Comparison of ENCODE assay signal across 8 cellular contexts in genomic region chr3:192130534-192131132, GRCh38.
DNase-seq lines count a peak whose midpoint lies in the region; ATAC-seq and TF ChIP-seq lines count a peak whose summit lies in the region.

No MANE protein-coding gene starts in this region.

- no peaks in the 10 kb centered on the region for H3K9me3 ChIP-seq in SK-N-MC (ENCODE audit: low read depth, low read length)
- no peaks in the 10 kb centered on the region for H3K9me3 ChIP-seq in fibroblast of lung (ENCODE audit: control insufficient read depth, insufficient read depth, low read depth, low read length)

- H3K4me2 ChIP-seq in fibroblast of lung (ENCODE audit: extremely low read depth, insufficient read depth, low read length) = no peak overlapping the region

- H3K4me1 ChIP-seq in fibroblast of lung (ENCODE audit: control insufficient read depth, extremely low read depth, insufficient read depth, low read length) = no peaks in the 10 kb centered on the region

- no peaks in the 10 kb centered on the region for H4K20me1 ChIP-seq in fibroblast of lung (ENCODE audit: control insufficient read depth, extremely low read depth, insufficient read depth, low read length)

- TF ChIP-seq CTCF in fibroblast of lung (conservative IDR thresholded peaks at IDR 0.05 in 1 of 2, IDR thresholded peaks at IDR 0.05 in 1 of 2; ENCODE audit: low read depth in 1 of 2, low read length in 2 of 2) = peak; percentile 30 to 78

- H3K4me3 ChIP-seq in SK-N-MC = no peak overlapping the region
- H3K4me3 ChIP-seq in fibroblast of lung (replicated peaks in 1 of 4; ENCODE audit: control extremely low read depth in 1 of 4, insufficient read depth in 1 of 4, low read depth in 3 of 4, low read length in 4 of 4) = no peak overlapping the region

- no peak overlapping the region for H2AFZ ChIP-seq in fibroblast of lung (ENCODE audit: low read length)

- no peaks in the 10 kb centered on the region for H3K27me3 ChIP-seq in fibroblast of lung (ENCODE audit: control insufficient read depth, insufficient read depth, low read length)

- H3K79me2 ChIP-seq in fibroblast of lung (ENCODE audit: control insufficient read depth, insufficient read depth, low read length) = no peaks in the 10 kb centered on the region

- H3K27ac ChIP-seq in SK-N-MC (no peak overlapping the region), fibroblast of lung (ENCODE audit: insufficient read depth, low read length) (no peak overlapping the region)

- no peaks in the 10 kb centered on the region for H3K36me3 ChIP-seq in SK-N-MC (ENCODE audit: insufficient read depth, low read length)
- H3K36me3 ChIP-seq in fibroblast of lung (ENCODE audit: control insufficient read depth, insufficient read depth, low read length) = no peaks in the 10 kb centered on the region

- ATAC-seq in Right ventricle myocardium superior (ENCODE audit: poor library complexity) (peak; percentile 82), Right ventricle myocardium inferior (no peak), GM21737 (IDR thresholded peaks at IDR 0.05; ENCODE audit: unreplicated experiment) (peak; percentile 60)

- H3K9ac ChIP-seq in SK-N-MC (ENCODE audit: insufficient read length) (no peak overlapping the region), fibroblast of lung (ENCODE audit: insufficient read depth, low read length) (no peak overlapping the region)

- intact Hi-C loops in Right ventricle myocardium superior (cut with DNase I) (loop anchor here (5.0 kb wide), 1 partner anchor 312 kb away; no protein-coding TSS in a partner anchor), Right ventricle myocardium inferior (cut with DNase I) (loop anchor here (5.0 kb wide), 1 partner anchor 312 kb away; no protein-coding TSS in a partner anchor)

- DNase-seq in Right ventricle myocardium superior (no peak), Right ventricle myocardium inferior (ENCODE audit: missing footprints) (no peak), HuH-7 (ENCODE audit: low spot score) (peak; percentile 47), SK-N-MC (ENCODE audit: low read depth, low spot score) (peak; percentile 45), fibroblast of lung (ENCODE audit: low read depth in 2 of 2) (peak; percentile 47 to 52), non-pigmented ciliary epithelial cell (ENCODE audit: low read depth) (peak; percentile 5), activated T-cell treated with anti-CD3 and anti-CD28 coated beads for 4 hours (no peak)

Comparison
In these comparisons a context has a peak if more than half of its experiments do, and no peak if none do; other contexts are left out.
1. DNase-seq: peak in HuH-7 (single experiment), SK-N-MC (single experiment), fibroblast of lung (2 of 2) and non-pigmented ciliary epithelial cell (single experiment); none in Right ventricle myocardium superior (single experiment), Right ventricle myocardium inferior (single experiment) and activated T-cell treated with anti-CD3 and anti-CD28 coated beads for 4 hours (single experiment).